Comparison of ENCODE assay signal across 9 cellular contexts in genomic region chr3:107432646-107433045, GRCh38. TPM values are rescaled to one million over a fixed set of nuclear protein-coding genes. Genes with fewer than 3 reads are reported as not detected.
DNase-seq lines count a peak whose midpoint lies in the region; ATAC-seq and TF ChIP-seq lines count a peak whose summit lies in the region.
"Had no signal": no experiment of that assay in that cellular context is flagged by ENCODE, and none has a peak within 500 bp of the region (broad histone marks: within the 10 kb centered on the region; RNA-seq: fewer than 3 reads in every experiment).

No MANE protein-coding gene starts in this region.

- no peaks in the 10 kb centered on the region for H3K36me3 Mint-ChIP-seq in T-helper 2 cell treated with Interferon-gamma antibody and Interleukin-4, amounts not matched to agents 5 μg/mL and 100 μg/mL, for 36 hours (ENCODE audit: low read depth)

- H3K27ac Mint-ChIP-seq in T-helper 2 cell treated with Interferon-gamma antibody and Interleukin-4, amounts not matched to agents 5 μg/mL and 100 μg/mL, for 36 hours, result no peak overlapping the region

- no peaks in the 10 kb centered on the region for H3K36me3 ChIP-seq in smooth muscle cell (ENCODE audit: low read depth)

- peak overlapping the region; percentile 87 for H3K4me3 Mint-ChIP-seq in T-helper 2 cell treated with Interferon-gamma antibody and Interleukin-4, amounts not matched to agents 5 μg/mL and 100 μg/mL, for 36 hours

- no peaks in the 10 kb centered on the region for H3K79me2 ChIP-seq in smooth muscle cell (ENCODE audit: low read depth)

- no peaks in the 10 kb centered on the region for H4K20me1 ChIP-seq in smooth muscle cell (ENCODE audit: low read depth)

- H3K27me3 Mint-ChIP-seq in T-helper 2 cell treated with Interferon-gamma antibody and Interleukin-4, amounts not matched to agents 5 μg/mL and 100 μg/mL, for 36 hours (ENCODE audit: low read depth), result peaks cover 54% of the 10 kb centered on the region

- no peak overlapping the region for H2AFZ ChIP-seq in smooth muscle cell (ENCODE audit: low read depth)

- H3K9ac ChIP-seq in smooth muscle cell (ENCODE audit: low read depth), result no peak overlapping the region

- no peak for DNase-seq in T-helper 2 cell treated with Interferon-gamma antibody and Interleukin-4, amounts not matched to agents 5 μg/mL and 100 μg/mL, for 36 hours (ENCODE audit: low spot score)
- no peak for DNase-seq in T-helper 2 cell
- DNase-seq in SW480 (ENCODE audit: low spot score), result peak; percentile 48
- DNase-seq in foreskin keratinocyte, result peak in 1 of 2 donors; percentile 10
- DNase-seq in smooth muscle cell (lab: John Stamatoyannopoulos, UW; ENCODE audit: unreplicated experiment), result no peak
- no peak for DNase-seq in activated CD4-positive, CD25-positive, alpha-beta regulatory T cell treated with anti-CD3 and anti-CD28 coated beads, Interleukin-2, amount 50 U/mL, for 72 hours
- DNase-seq: NCI-H187 had no signal

- no peaks in the 10 kb centered on the region for H3K9me3 ChIP-seq in smooth muscle cell (replicated peaks; ENCODE audit: low read depth)

- 90% methylated on average over 8 of the region's 8 CpGs for WGBS in smooth muscle cell (ENCODE audit: low lambda C conversion rate)

- peak; percentile 1 for ATAC-seq in foreskin keratinocyte
- no peak for ATAC-seq in GM18909 (IDR thresholded peaks at IDR 0.05; ENCODE audit: poor library complexity, unreplicated experiment)
- no peak for ATAC-seq in GM21423 (IDR thresholded peaks at IDR 0.05; ENCODE audit: unreplicated experiment)

- H3K4me2 ChIP-seq in smooth muscle cell, result peak overlapping the region; percentile 99

- no peak overlapping the region for H3K27ac ChIP-seq in foreskin keratinocyte
- H3K27ac ChIP-seq in smooth muscle cell (ENCODE audit: low read depth), result no peak overlapping the region

- peaks cover 7% of the 10 kb centered on the region for H3F3A ChIP-seq in smooth muscle cell (ENCODE audit: low read depth)

- H3K27me3 ChIP-seq in foreskin keratinocyte, result no peaks in the 10 kb centered on the region
- no peaks in the 10 kb centered on the region for H3K27me3 ChIP-seq in smooth muscle cell (ENCODE audit: low read depth)

- H3K9me3 Mint-ChIP-seq in T-helper 2 cell treated with Interferon-gamma antibody and Interleukin-4, amounts not matched to agents 5 μg/mL and 100 μg/mL, for 36 hours, result no peaks in the 10 kb centered on the region

- H3K4me3 ChIP-seq in smooth muscle cell, result peak overlapping the region; percentile 78

- H3K4me1 ChIP-seq in foreskin keratinocyte, result peaks cover 10% of the 10 kb centered on the region
- peaks cover 12% of the 10 kb centered on the region for H3K4me1 ChIP-seq in smooth muscle cell (ENCODE audit: low read depth)

- TF ChIP-seq CTCF in foreskin keratinocyte (conservative IDR thresholded peaks at IDR 0.05) (no peak), smooth muscle cell (IDR thresholded peaks at IDR 0.05; ENCODE audit: borderline replicate concordance, insufficient read depth, poor library complexity, severe bottlenecking) (no peak)

- peaks cover 18% of the 10 kb centered on the region for H3K4me1 Mint-ChIP-seq in T-helper 2 cell treated with Interferon-gamma antibody and Interleukin-4, amounts not matched to agents 5 μg/mL and 100 μg/mL, for 36 hours (ENCODE audit: low read depth)

RNA-seq across cellular contexts. Expression of gene CCDC54, which starts 55.4 kb away (rescaled TPM):
- total RNA-seq in foreskin keratinocyte, result not detected in 2 replicates
- polyA plus RNA-seq in foreskin keratinocyte, result not detected in 2 replicates
- total RNA-seq in smooth muscle cell, result not detected in 2 replicates
- polyA plus RNA-seq in smooth muscle cell, result 0.49 TPM in 1 of 2 replicates, not detected in the other
